In genomic region chr19:54115071-54116063, GRCh38 we compare ENCODE assay signal across 1 cellular context.
TF ChIP-seq lines count a peak whose summit lies in the region.

A gene with protein sequence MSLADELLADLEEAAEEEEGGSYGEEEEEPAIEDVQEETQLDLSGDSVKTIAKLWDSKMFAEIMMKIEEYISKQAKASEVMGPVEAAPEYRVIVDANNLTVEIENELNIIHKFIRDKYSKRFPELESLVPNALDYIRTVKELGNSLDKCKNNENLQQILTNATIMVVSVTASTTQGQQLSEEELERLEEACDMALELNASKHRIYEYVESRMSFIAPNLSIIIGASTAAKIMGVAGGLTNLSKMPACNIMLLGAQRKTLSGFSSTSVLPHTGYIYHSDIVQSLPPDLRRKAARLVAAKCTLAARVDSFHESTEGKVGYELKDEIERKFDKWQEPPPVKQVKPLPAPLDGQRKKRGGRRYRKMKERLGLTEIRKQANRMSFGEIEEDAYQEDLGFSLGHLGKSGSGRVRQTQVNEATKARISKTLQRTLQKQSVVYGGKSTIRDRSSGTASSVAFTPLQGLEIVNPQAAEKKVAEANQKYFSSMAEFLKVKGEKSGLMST (plus strand): TSS chr19:54115754. CDS start chr19:54118279, 2,525 bp downstream.
A gene with protein sequence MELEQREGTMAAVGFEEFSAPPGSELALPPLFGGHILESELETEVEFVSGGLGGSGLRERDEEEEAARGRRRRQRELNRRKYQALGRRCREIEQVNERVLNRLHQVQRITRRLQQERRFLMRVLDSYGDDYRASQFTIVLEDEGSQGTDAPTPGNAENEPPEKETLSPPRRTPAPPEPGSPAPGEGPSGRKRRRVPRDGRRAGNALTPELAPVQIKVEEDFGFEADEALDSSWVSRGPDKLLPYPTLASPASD (minus strand): TSS chr19:54115657. CDS start chr19:54115269, 388 bp downstream.

TF ChIP-seq in K562, 482 proteins besides CTCF, POLR2A, EP300 and RAD21 (continued from another document and continues in another):
- TF ChIP-seq NKRF (IDR thresholded peaks at IDR 0.05; ENCODE audit: borderline replicate concordance): peak; percentile 97
- TF ChIP-seq HDAC8 (tag; IDR thresholded peaks at IDR 0.05): peak; percentile 69; the same call in 1 of the 2 replicates
- peak; percentile 86 to 99 for TF ChIP-seq AFF1 (IDR thresholded peaks at IDR 0.05; ENCODE audit: low read depth in 1 of 2, partially characterized antibody in 2 of 2)
- peak; percentile 86 for TF ChIP-seq ELF2 (CRISPR knock-in tag; IDR thresholded peaks at IDR 0.05)
- TF ChIP-seq, protein P1, sequence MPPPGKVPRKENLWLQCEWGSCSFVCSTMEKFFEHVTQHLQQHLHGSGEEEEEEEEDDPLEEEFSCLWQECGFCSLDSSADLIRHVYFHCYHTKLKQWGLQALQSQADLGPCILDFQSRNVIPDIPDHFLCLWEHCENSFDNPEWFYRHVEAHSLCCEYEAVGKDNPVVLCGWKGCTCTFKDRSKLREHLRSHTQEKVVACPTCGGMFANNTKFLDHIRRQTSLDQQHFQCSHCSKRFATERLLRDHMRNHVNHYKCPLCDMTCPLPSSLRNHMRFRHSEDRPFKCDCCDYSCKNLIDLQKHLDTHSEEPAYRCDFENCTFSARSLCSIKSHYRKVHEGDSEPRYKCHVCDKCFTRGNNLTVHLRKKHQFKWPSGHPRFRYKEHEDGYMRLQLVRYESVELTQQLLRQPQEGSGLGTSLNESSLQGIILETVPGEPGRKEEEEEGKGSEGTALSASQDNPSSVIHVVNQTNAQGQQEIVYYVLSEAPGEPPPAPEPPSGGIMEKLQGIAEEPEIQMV (tag; conservative IDR thresholded peaks at IDR 0.05; ENCODE audit: low read depth): peak; percentile 61; the same call in 1 of the 2 replicates
- TF ChIP-seq, protein P2, sequence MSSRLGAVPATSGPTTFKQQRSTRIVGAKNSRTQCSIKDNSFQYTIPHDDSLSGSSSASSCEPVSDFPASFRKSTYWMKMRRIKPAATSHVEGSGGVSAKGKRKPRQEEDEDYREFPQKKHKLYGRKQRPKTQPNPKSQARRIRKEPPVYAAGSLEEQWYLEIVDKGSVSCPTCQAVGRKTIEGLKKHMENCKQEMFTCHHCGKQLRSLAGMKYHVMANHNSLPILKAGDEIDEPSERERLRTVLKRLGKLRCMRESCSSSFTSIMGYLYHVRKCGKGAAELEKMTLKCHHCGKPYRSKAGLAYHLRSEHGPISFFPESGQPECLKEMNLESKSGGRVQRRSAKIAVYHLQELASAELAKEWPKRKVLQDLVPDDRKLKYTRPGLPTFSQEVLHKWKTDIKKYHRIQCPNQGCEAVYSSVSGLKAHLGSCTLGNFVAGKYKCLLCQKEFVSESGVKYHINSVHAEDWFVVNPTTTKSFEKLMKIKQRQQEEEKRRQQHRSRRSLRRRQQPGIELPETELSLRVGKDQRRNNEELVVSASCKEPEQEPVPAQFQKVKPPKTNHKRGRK (tag; IDR thresholded peaks at IDR 0.05): no peak
- TF ChIP-seq NFRKB (IDR thresholded peaks at IDR 0.05; ENCODE audit: low read depth): peak; percentile 92
- no peak for TF ChIP-seq ZC3H8 (IDR thresholded peaks at IDR 0.05)
- TF ChIP-seq PHB2 (IDR thresholded peaks at IDR 0.05; ENCODE audit: low read depth): peak; percentile 37; the same call in 1 of the 2 replicates
- TF ChIP-seq ZNF431 (CRISPR knock-in tag; IDR thresholded peaks at IDR 0.05): 0 out of 2 replicates have a peak, but pooled peaks have one; percentile 58
- TF ChIP-seq, protein P3, sequence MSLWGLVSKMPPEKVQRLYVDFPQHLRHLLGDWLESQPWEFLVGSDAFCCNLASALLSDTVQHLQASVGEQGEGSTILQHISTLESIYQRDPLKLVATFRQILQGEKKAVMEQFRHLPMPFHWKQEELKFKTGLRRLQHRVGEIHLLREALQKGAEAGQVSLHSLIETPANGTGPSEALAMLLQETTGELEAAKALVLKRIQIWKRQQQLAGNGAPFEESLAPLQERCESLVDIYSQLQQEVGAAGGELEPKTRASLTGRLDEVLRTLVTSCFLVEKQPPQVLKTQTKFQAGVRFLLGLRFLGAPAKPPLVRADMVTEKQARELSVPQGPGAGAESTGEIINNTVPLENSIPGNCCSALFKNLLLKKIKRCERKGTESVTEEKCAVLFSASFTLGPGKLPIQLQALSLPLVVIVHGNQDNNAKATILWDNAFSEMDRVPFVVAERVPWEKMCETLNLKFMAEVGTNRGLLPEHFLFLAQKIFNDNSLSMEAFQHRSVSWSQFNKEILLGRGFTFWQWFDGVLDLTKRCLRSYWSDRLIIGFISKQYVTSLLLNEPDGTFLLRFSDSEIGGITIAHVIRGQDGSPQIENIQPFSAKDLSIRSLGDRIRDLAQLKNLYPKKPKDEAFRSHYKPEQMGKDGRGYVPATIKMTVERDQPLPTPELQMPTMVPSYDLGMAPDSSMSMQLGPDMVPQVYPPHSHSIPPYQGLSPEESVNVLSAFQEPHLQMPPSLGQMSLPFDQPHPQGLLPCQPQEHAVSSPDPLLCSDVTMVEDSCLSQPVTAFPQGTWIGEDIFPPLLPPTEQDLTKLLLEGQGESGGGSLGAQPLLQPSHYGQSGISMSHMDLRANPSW (CRISPR knock-in tag; IDR thresholded peaks at IDR 0.05): peak; percentile 94; the same call in 1 of the 2 replicates
- peak; percentile 96 for TF ChIP-seq SUPT5H (IDR thresholded peaks at IDR 0.05)
- TF ChIP-seq VEZF1 (CRISPR knock-in tag; IDR thresholded peaks at IDR 0.05): peak; percentile 63
- 0 out of 2 replicates have a peak, but pooled peaks have one; percentile 41 for TF ChIP-seq ZFP91 (CRISPR knock-in tag; IDR thresholded peaks at IDR 0.05)
- peak; percentile 94 to 98 for TF ChIP-seq MNT (conservative IDR thresholded peaks at IDR 0.05)
- TF ChIP-seq HOXB6 (CRISPR knock-in tag; IDR thresholded peaks at IDR 0.05; ENCODE audit: borderline replicate concordance): no peak; the same call in 1 of the 2 replicates
- no peak for TF ChIP-seq ZNF780A (CRISPR knock-in tag; IDR thresholded peaks at IDR 0.05)
- TF ChIP-seq HMG20A (CRISPR knock-in tag; conservative IDR thresholded peaks at IDR 0.05): no peak
- TF ChIP-seq, protein P4, sequence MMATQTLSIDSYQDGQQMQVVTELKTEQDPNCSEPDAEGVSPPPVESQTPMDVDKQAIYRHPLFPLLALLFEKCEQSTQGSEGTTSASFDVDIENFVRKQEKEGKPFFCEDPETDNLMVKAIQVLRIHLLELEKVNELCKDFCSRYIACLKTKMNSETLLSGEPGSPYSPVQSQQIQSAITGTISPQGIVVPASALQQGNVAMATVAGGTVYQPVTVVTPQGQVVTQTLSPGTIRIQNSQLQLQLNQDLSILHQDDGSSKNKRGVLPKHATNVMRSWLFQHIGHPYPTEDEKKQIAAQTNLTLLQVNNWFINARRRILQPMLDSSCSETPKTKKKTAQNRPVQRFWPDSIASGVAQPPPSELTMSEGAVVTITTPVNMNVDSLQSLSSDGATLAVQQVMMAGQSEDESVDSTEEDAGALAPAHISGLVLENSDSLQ (IDR thresholded peaks at IDR 0.05): no peak
- TF ChIP-seq EGR1 (conservative IDR thresholded peaks at IDR 0.05): peak; percentile 79
- peak in 1 of 2 experiments; percentile 90; a peak in 3 of 4 replicates for TF ChIP-seq TBL1XR1 (IDR thresholded peaks at IDR 0.05; ENCODE audit: low read length in 2 of 2)
- TF ChIP-seq NFIC (IDR thresholded peaks at IDR 0.05): peak; percentile 64
- TF ChIP-seq PHTF2 (CRISPR knock-in tag; IDR thresholded peaks at IDR 0.05): no peak
- 0 out of 2 replicates have a peak, but pooled peaks have one; percentile 17 for TF ChIP-seq PYGO2 (tag; IDR thresholded peaks at IDR 0.05)
- TF ChIP-seq ZNF12 (CRISPR knock-in tag; IDR thresholded peaks at IDR 0.05): peak; percentile 100
- TF ChIP-seq GTF2A2 (tag; IDR thresholded peaks at IDR 0.05): no peak
- peak; percentile 29; the same call in 1 of the 2 replicates for TF ChIP-seq ZBTB33 (CRISPR knock-in tag; IDR thresholded peaks at IDR 0.05)
- TF ChIP-seq ZBTB1 (CRISPR knock-in tag; IDR thresholded peaks at IDR 0.05; ENCODE audit: borderline replicate concordance, low read depth): peak; percentile 64; the same call in 1 of the 2 replicates
- TF ChIP-seq SNIP1 (IDR thresholded peaks at IDR 0.05; ENCODE audit: low read depth): no peak
- no peak for TF ChIP-seq NCOA2 (IDR thresholded peaks at IDR 0.05; ENCODE audit: partially characterized antibody in 2 of 2)
- peak; percentile 57 for TF ChIP-seq POU5F1 (IDR thresholded peaks at IDR 0.05; ENCODE audit: borderline replicate concordance, low read depth, low read length, partially characterized antibody)
- TF ChIP-seq CEBPB (tag; IDR thresholded peaks at IDR 0.05): no peak
- TF ChIP-seq ZNF354B (CRISPR knock-in tag; IDR thresholded peaks at IDR 0.05): no peak
